In the genomic region with DNA sequence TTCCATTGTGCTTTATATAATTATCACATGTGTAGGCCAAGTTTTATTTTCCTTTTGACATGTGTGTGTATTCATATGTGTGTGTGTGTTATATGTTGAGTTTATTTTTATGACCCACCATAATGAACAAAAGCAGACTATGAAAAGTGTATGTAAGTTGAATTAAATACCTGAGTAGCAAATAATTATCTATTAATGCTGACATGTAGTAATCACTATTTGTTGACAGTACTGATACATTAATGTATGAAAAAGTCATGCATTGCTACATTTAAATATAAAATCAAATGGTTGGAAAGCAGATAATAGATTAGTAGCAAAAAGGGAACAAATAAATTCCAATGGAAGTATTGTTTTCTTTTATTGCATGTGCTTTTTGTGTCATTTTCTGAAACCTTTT, we compare ENCODE assay signal across 35 cellular contexts.
A peak's percentile ranks its signal among the peaks of the same experiment; 100 is the strongest.
DNase-seq lines count a peak whose midpoint lies in the region; ATAC-seq, FAIRE-seq and TF ChIP-seq lines count a peak whose summit lies in the region.
"Had no signal": no experiment of that assay in that cellular context is flagged by ENCODE, and none has a peak within 500 bp of the region (broad histone marks: within the 10 kb centered on the region; RNA-seq: fewer than 3 reads in every experiment).

No MANE protein-coding gene starts in this region.

- no peak overlapping the region for H3K14ac ChIP-seq in IMR-90 (replicated peaks; ENCODE audit: low read depth, low read length)

- no peak overlapping the region for H3K56ac ChIP-seq in IMR-90 (ENCODE audit: extremely low read depth, insufficient read depth, low read length)

- CTCF ChIA-PET in HepG2 (lab: Yijun Ruan, JAX; ENCODE audit: low intra/inter-chr PET ratio, low total read pairs) (no interaction called here), IMR-90 (lab: Yijun Ruan, JAX) (no interaction called here), K562 (lab: Yijun Ruan, JAX; ENCODE audit: low intra/inter-chr PET ratio) (no interaction called here)

- H4K20me1 ChIP-seq in HepG2 (ENCODE audit: insufficient read depth, low read length), result no peaks in the 10 kb centered on the region
- H4K20me1 ChIP-seq in IMR-90 (ENCODE audit: insufficient read depth, low read length), result no peaks in the 10 kb centered on the region
- H4K20me1 ChIP-seq in K562 (replicated peaks; ENCODE audit: control insufficient read depth, insufficient read depth, low read length), result no peaks in the 10 kb centered on the region
- H4K20me1 ChIP-seq: BLaER1; BLaER1 treated with 17β-estradiol and CSF1 and Interleukin-3, amounts not matched to agents 10 nM and 100 nM had no signal

- intact Hi-C loops in HepG2 (cut with micrococcal nuclease; ENCODE audit: unreplicated experiment), result no loop called here
- intact Hi-C loops in right lobe of liver (cut with DNase I), result no loop called here
- intact Hi-C loops in IMR-90 (cut with micrococcal nuclease), result no loop called here
- intact Hi-C loops in K562 (cut with micrococcal nuclease), result no loop called here

- BruUV-seq in HepG2 (replicated peaks; lab: Mats Ljungman, UMichigan) (no TSS peak), IMR-90 (replicated peaks; lab: Mats Ljungman, UMichigan) (no TSS peak), K562 (replicated peaks; lab: Mats Ljungman, UMichigan) (no TSS peak)

- H3K4me3 ChIP-seq in HepG2 (replicated peaks in 1 of 3; ENCODE audit: insufficient read depth in 1 of 3, low read depth in 2 of 3, low read length in 3 of 3) (no peak overlapping the region), right lobe of liver (no peak overlapping the region), IMR-90 (ENCODE audit: insufficient read depth, low read depth, low read length) (no peak overlapping the region), K562 (no peak overlapping the region)
- H3K4me3 ChIP-seq: A549; BLaER1; BLaER1 treated with 17β-estradiol and CSF1 and Interleukin-3, amounts not matched to agents 10 nM and 100 nM had no signal

- TF ChIP-seq RAD21 in HepG2 (CRISPR knock-in tag; IDR thresholded peaks at IDR 0.05) (no peak), IMR-90 (IDR thresholded peaks at IDR 0.05; ENCODE audit: low read length) (no peak), K562 (CRISPR knock-in tag; conservative IDR thresholded peaks at IDR 0.05 in 1 of 2, IDR thresholded peaks at IDR 0.05 in 1 of 2) (no peak)

- ATAC-seq in HepG2 (no peak), right lobe of liver (no peak), IMR-90 (ENCODE audit: low read depth) (no peak), K562 (no peak), GM18858 (IDR thresholded peaks at IDR 0.05; ENCODE audit: unreplicated experiment) (no peak)
- ATAC-seq: A549; CD8-positive, alpha-beta T cell had no signal

- TF ChIP-seq CTCF in HepG2 (CRISPR knock-in tag; IDR thresholded peaks at IDR 0.05) (no peak), right lobe of liver (IDR thresholded peaks at IDR 0.05) (no peak), IMR-90 (conservative IDR thresholded peaks at IDR 0.05; ENCODE audit: low read depth, low read length) (no peak), K562 (IDR thresholded peaks at IDR 0.05 in 2 of 3, conservative IDR thresholded peaks at IDR 0.05 in 1 of 3; ENCODE audit: insufficient read depth in 2 of 3, low read depth in 1 of 3, low read length in 3 of 3) (no peak)

- no peak overlapping the region for H3K9ac ChIP-seq in HepG2 (ENCODE audit: insufficient read depth, low read depth, low read length)
- no peak overlapping the region for H3K9ac ChIP-seq in IMR-90 (ENCODE audit: low read depth, low read length)
- no peak overlapping the region for H3K9ac ChIP-seq in K562 (ENCODE audit: insufficient read depth in 1 of 2, low read depth in 2 of 2, low read length in 2 of 2)
- H3K9ac ChIP-seq: BLaER1; BLaER1 treated with 17β-estradiol and CSF1 and Interleukin-3, amounts not matched to agents 10 nM and 100 nM had no signal

- no peaks in the 10 kb centered on the region for H3K79me1 ChIP-seq in IMR-90 (ENCODE audit: low read depth in 1 of 2, low read length in 2 of 2)

- no peak for TF ChIP-seq EP300 in HepG2 (IDR thresholded peaks at IDR 0.05; ENCODE audit: low read depth in 2 of 2, low read length in 2 of 2)
- TF ChIP-seq EP300 in HepG2 (CRISPR knock-in tag; IDR thresholded peaks at IDR 0.05; ENCODE audit: borderline replicate concordance), result no peak
- no peak for TF ChIP-seq EP300 in K562 (IDR thresholded peaks at IDR 0.05; ENCODE audit: low read length)

- H3K4me2 ChIP-seq in HepG2 (ENCODE audit: low read depth, low read length) (no peak overlapping the region), IMR-90 (ENCODE audit: low read depth, low read length) (no peak overlapping the region), K562 (ENCODE audit: insufficient read depth, low read length) (no peak overlapping the region)
- H3K4me2 ChIP-seq: A549; BLaER1; BLaER1 treated with 17β-estradiol and CSF1 and Interleukin-3, amounts not matched to agents 10 nM and 100 nM had no signal

- H3K36me3 ChIP-seq in HepG2 (replicated peaks in 1 of 2; ENCODE audit: control insufficient read depth in 1 of 2, insufficient read depth in 2 of 2, low read length in 2 of 2) (no peaks in the 10 kb centered on the region), right lobe of liver (no peaks in the 10 kb centered on the region), IMR-90 (ENCODE audit: control insufficient read depth, insufficient read depth, low read length) (no peaks in the 10 kb centered on the region), K562 (ENCODE audit: control insufficient read depth, insufficient read depth, low read length) (no peaks in the 10 kb centered on the region)
- H3K36me3 ChIP-seq: BE2C; BLaER1; BLaER1 treated with 17β-estradiol and CSF1 and Interleukin-3, amounts not matched to agents 10 nM and 100 nM had no signal

- no peak overlapping the region for H4K8ac ChIP-seq in IMR-90 (ENCODE audit: low read depth in 2 of 2, low read length in 2 of 2)

- no peak overlapping the region for H2BK15ac ChIP-seq in IMR-90 (ENCODE audit: low read depth, low read length)

- H2BK5ac ChIP-seq in IMR-90 (ENCODE audit: low read depth, low read length, poor library complexity, severe bottlenecking), result no peak overlapping the region

- no peak overlapping the region for H4K91ac ChIP-seq in IMR-90 (ENCODE audit: insufficient read depth, low read depth, low read length)

- no peak overlapping the region for H3K23ac ChIP-seq in IMR-90 (ENCODE audit: low read depth, low read length)

- H3K9me3 ChIP-seq in HepG2 (ENCODE audit: low read length) (no peaks in the 10 kb centered on the region), right lobe of liver (no peaks in the 10 kb centered on the region), IMR-90 (ENCODE audit: control insufficient read depth, insufficient read depth, low read length) (no peaks in the 10 kb centered on the region), K562 (replicated peaks; ENCODE audit: control insufficient read depth, insufficient read depth, low read depth, low read length) (no peaks in the 10 kb centered on the region)
- H3K9me3 ChIP-seq: A549, BE2C, Caco-2 had no signal

- H4K5ac ChIP-seq in IMR-90 (ENCODE audit: low read depth, low read length), result no peak overlapping the region

- H3K9me1 ChIP-seq in IMR-90 (ENCODE audit: insufficient read depth, low read length), result no peaks in the 10 kb centered on the region
- no peaks in the 10 kb centered on the region for H3K9me1 ChIP-seq in K562 (ENCODE audit: control insufficient read depth, insufficient read depth, low read length)

- FAIRE-seq in HepG2 (lab: Jason Lieb, UNC) (no peak), G401.6 (lab: Jason Lieb, UNC) (peak; percentile 59), K562 (lab: Jason Lieb, UNC) (no peak)
- FAIRE-seq: A204.1, A549, D721Med had no signal

- no peak overlapping the region for H2AK9ac ChIP-seq in IMR-90 (replicated peaks; ENCODE audit: low read depth, low read length, poor library complexity)

- no peak for TF ChIP-seq POLR2A in HepG2 (IDR thresholded peaks at IDR 0.05; ENCODE audit: insufficient read depth in 1 of 2, low read depth in 2 of 2, low read length in 2 of 2)
- no peak for TF ChIP-seq POLR2A in right lobe of liver (IDR thresholded peaks at IDR 0.05)
- no peak for TF ChIP-seq POLR2A in IMR-90 (IDR thresholded peaks at IDR 0.05; ENCODE audit: low read depth, low read length)
- no peak for TF ChIP-seq POLR2A in K562 (conservative IDR thresholded peaks at IDR 0.05)

- H3K27ac ChIP-seq in HepG2 (ENCODE audit: extremely low read length, insufficient read depth, low read length), result no peak overlapping the region
- no peak overlapping the region for H3K27ac ChIP-seq in right lobe of liver
- no peak overlapping the region for H3K27ac ChIP-seq in IMR-90 (ENCODE audit: insufficient read depth, low read length)
- no peak overlapping the region for H3K27ac ChIP-seq in K562 (ENCODE audit: extremely low read depth, low read depth, low read length)
- H3K27ac ChIP-seq: 22Rv1; A549; BLaER1; BLaER1 treated with 17β-estradiol and CSF1 and Interleukin-3, amounts not matched to agents 10 nM and 100 nM; C4-2B had no signal

- no peak overlapping the region for H2AK5ac ChIP-seq in IMR-90 (ENCODE audit: low read depth, low read length)

- H3K4ac ChIP-seq in IMR-90 (ENCODE audit: low read depth, low read length), result no peak overlapping the region

- DNase-seq in HepG2 (ENCODE audit: low spot score) (no peak), right lobe of liver (no peak), IMR-90 (no peak), K562 (ENCODE audit: extremely low read depth in 1 of 4, low spot score in 3 of 4) (no peak), OCI-M1 (lab: John Stamatoyannopoulos, UW) (no peak), NCI-H69 (lab: John Stamatoyannopoulos, UW) (no peak)
- DNase-seq: 8988T; ACHN; AML-193; BE2C; C1 segment of cervical spinal cord; Caco-2; Calu3; CD4-positive, alpha-beta memory T cell; CD4-positive, alpha-beta T cell; CD4-positive, CD25-positive, alpha-beta regulatory T cell; CD8-positive, alpha-beta memory T cell; CD8-positive, alpha-beta T cell; COR-L47; DMS 273 treated with DMSO at 0.1 percent for 48 hours; DMS153; DMS53; DMS79; DMS79 treated with DMSO at 0.1 percent for 48 hours; DND-41; EL had no signal

- no peaks in the 10 kb centered on the region for H3K79me2 ChIP-seq in HepG2 (ENCODE audit: insufficient read depth, low read length)
- no peaks in the 10 kb centered on the region for H3K79me2 ChIP-seq in K562 (ENCODE audit: control insufficient read depth, insufficient read depth, low read length)

- no peak overlapping the region for H2BK20ac ChIP-seq in IMR-90 (ENCODE audit: low read depth, low read length)

- H2AFZ ChIP-seq in HepG2 (ENCODE audit: low read length) (no peak overlapping the region), IMR-90 (replicated peaks; ENCODE audit: low read length, poor library complexity) (no peak overlapping the region), K562 (ENCODE audit: low read depth, low read length) (no peak overlapping the region)

- no peak overlapping the region for H3K18ac ChIP-seq in IMR-90 (ENCODE audit: low read depth, low read length)

- POLR2A ChIA-PET in HepG2 (lab: Yijun Ruan, JAX), result no interaction called here
- POLR2A ChIA-PET in IMR-90 (lab: Charles Lee; ENCODE audit: unreplicated experiment), result no interaction called here
- POLR2A ChIA-PET in K562 (lab: Yijun Ruan, JAX), result no interaction called here

- H2BK120ac ChIP-seq in IMR-90 (ENCODE audit: low read depth, low read length), result no peak overlapping the region

- H3K27me3 ChIP-seq in HepG2 (ENCODE audit: control insufficient read depth in 1 of 2, insufficient read depth in 2 of 2, low read length in 2 of 2) (no peaks in the 10 kb centered on the region), right lobe of liver (no peaks in the 10 kb centered on the region), IMR-90 (ENCODE audit: control insufficient read depth, insufficient read depth, low read length) (no peaks in the 10 kb centered on the region), K562 (ENCODE audit: control insufficient read depth in 2 of 2, insufficient read depth in 2 of 2, low read length in 2 of 2) (no peaks in the 10 kb centered on the region)
- H3K27me3 ChIP-seq: BE2C; BLaER1; BLaER1 treated with 17β-estradiol and CSF1 and Interleukin-3, amounts not matched to agents 10 nM and 100 nM had no signal

- dilution Hi-C loops in IMR-90 (cut with HindIII; ENCODE audit: low sequenced_read_pairs, unreplicated experiment), result no loop called here

- H3K4me1 ChIP-seq in HepG2 (ENCODE audit: insufficient read depth, low read length) (no peaks in the 10 kb centered on the region), right lobe of liver (no peaks in the 10 kb centered on the region), IMR-90 (ENCODE audit: control insufficient read depth, insufficient read depth, low read length) (no peaks in the 10 kb centered on the region), K562 (replicated peaks in 1 of 2; ENCODE audit: control insufficient read depth in 2 of 2, insufficient read depth in 2 of 2, low read length in 2 of 2) (no peaks in the 10 kb centered on the region)
- H3K4me1 ChIP-seq: A549; BE2C; BLaER1; BLaER1 treated with 17β-estradiol and CSF1 and Interleukin-3, amounts not matched to agents 10 nM and 100 nM; Caco-2 had no signal

- in situ Hi-C loops in HepG2 (cut with HindIII; ENCODE audit: extremely low pct_ligation_motif_present, low pct_unique_long_range_greater_than_20kb), result no loop called here
- in situ Hi-C loops in IMR-90 (cut with MboI; ENCODE audit: low sequenced_read_pairs), result no loop called here
- in situ Hi-C loops in K562 (cut with MboI), result no loop called here
